8 cellular contexts compared by ENCODE assay signal in genomic region chr10:3850999-3851937, GRCh38.
DNase-seq lines count a peak whose midpoint lies in the region; ATAC-seq lines count a peak whose summit lies in the region.

No MANE protein-coding gene starts in this region.

- no peaks in the 10 kb centered on the region for H3K9me3 Mint-ChIP-seq in dendritic cell treated with granulocyte-macrophage colony-stimulating factor and Interleukin-4, amounts not matched to agents 40 ng/mL and 50 ng/mL, for 4 days

- no peaks in the 10 kb centered on the region for H3K9me3 ChIP-seq in muscle layer of duodenum (ENCODE audit: control insufficient read depth in 1 of 2, low read length in 2 of 2)

- no peaks in the 10 kb centered on the region for H3K27me3 ChIP-seq in muscle layer of duodenum (ENCODE audit: low read depth, low read length)

- no peaks in the 10 kb centered on the region for H3K27me3 Mint-ChIP-seq in dendritic cell treated with granulocyte-macrophage colony-stimulating factor and Interleukin-4, amounts not matched to agents 40 ng/mL and 50 ng/mL, for 4 days

- H3K36me3 ChIP-seq in muscle layer of duodenum (ENCODE audit: control insufficient read depth in 1 of 2, insufficient read depth in 2 of 2, low read length in 2 of 2), result no peaks in the 10 kb centered on the region

- peaks cover 51% of the 10 kb centered on the region for H3K4me1 Mint-ChIP-seq in dendritic cell treated with granulocyte-macrophage colony-stimulating factor and Interleukin-4, amounts not matched to agents 40 ng/mL and 50 ng/mL, for 4 days (ENCODE audit: low read depth)

- H3K4me3 Mint-ChIP-seq in dendritic cell treated with granulocyte-macrophage colony-stimulating factor and Interleukin-4, amounts not matched to agents 40 ng/mL and 50 ng/mL, for 4 days, result no peak overlapping the region

- peak; percentile 42 for ATAC-seq in GM21528 (IDR thresholded peaks at IDR 0.05; ENCODE audit: low FRiP score, unreplicated experiment)

- H3K4me3 ChIP-seq in muscle layer of duodenum (ENCODE audit: low read depth in 1 of 2, low read length in 2 of 2), result no peak overlapping the region

- H3K27ac Mint-ChIP-seq in dendritic cell treated with granulocyte-macrophage colony-stimulating factor and Interleukin-4, amounts not matched to agents 40 ng/mL and 50 ng/mL, for 4 days, result peak overlapping the region; percentile 99

- H3K36me3 Mint-ChIP-seq in dendritic cell treated with granulocyte-macrophage colony-stimulating factor and Interleukin-4, amounts not matched to agents 40 ng/mL and 50 ng/mL, for 4 days (ENCODE audit: low read depth), result peaks cover 5% of the 10 kb centered on the region

- intact Hi-C loops in dendritic cell treated with granulocyte-macrophage colony-stimulating factor and Interleukin-4, amounts not matched to agents 40 ng/mL and 50 ng/mL, for 4 days (cut with micrococcal nuclease), result no loop called here
- intact Hi-C loops in posterior cingulate gyrus (cut with DNase I), result no loop called here

- peaks cover 11 to 23% of the 10 kb centered on the region in 2 donors for H3K4me1 ChIP-seq in muscle layer of duodenum (ENCODE audit: control insufficient read depth in 1 of 2, insufficient read depth in 2 of 2, low read length in 2 of 2)

- H3K27ac ChIP-seq in muscle layer of duodenum (ENCODE audit: low read length), result peak overlapping the region; percentile 95

- peak; percentile 83 to 93 for DNase-seq in AML-193 (lab: John Stamatoyannopoulos, UW)
- peak; percentile 93 for DNase-seq in OCI-M1 (lab: John Stamatoyannopoulos, UW)
- no peak for DNase-seq in central memory CD4-positive, alpha-beta T cell
- no peak for DNase-seq in NCI-H1092 treated with DMSO at 0.1 percent for 48 hours (lab: John Stamatoyannopoulos, UW)
- DNase-seq in posterior cingulate gyrus, result no peak

Comparison
In these comparisons a context has a peak if more than half of its experiments do, and no peak if none do; other contexts are left out.
1. DNase-seq: peak in AML-193 (2 of 2) and OCI-M1 (single experiment); none in central memory CD4-positive, alpha-beta T cell (single experiment), NCI-H1092 treated with DMSO at 0.1 percent for 48 hours (single experiment) and posterior cingulate gyrus (0 of 10).